ENCODE assay signal across 21 cellular contexts in genomic region chr19:46872967-46873366, GRCh38. TPM values are rescaled to one million over a fixed set of nuclear protein-coding genes. Genes with fewer than 3 reads are reported as not detected.
A peak's percentile ranks its signal among the peaks of the same experiment; 100 is the strongest.
DNase-seq lines count a peak whose midpoint lies in the region; ATAC-seq, FAIRE-seq and TF ChIP-seq lines count a peak whose summit lies in the region.
"Had no signal": no experiment of that assay in that cellular context is flagged by ENCODE, and none has a peak within 500 bp of the region (broad histone marks: within the 10 kb centered on the region; RNA-seq: fewer than 3 reads in every experiment).

No MANE protein-coding gene starts in this region.

- CTCF ChIA-PET in Caco-2 (lab: Charles Lee) = no interaction called here
- CTCF ChIA-PET in HepG2 (lab: Yijun Ruan, JAX; ENCODE audit: low intra/inter-chr PET ratio, low total read pairs) = no interaction called here

- in situ Hi-C loops in HepG2 (cut with HindIII; ENCODE audit: extremely low pct_ligation_motif_present, low pct_unique_long_range_greater_than_20kb) = no loop called here

- no peak for DNase-seq in Caco-2
- no peak for DNase-seq in SK-N-MC (ENCODE audit: low read depth, low spot score)
- DNase-seq in HepG2 (ENCODE audit: low spot score) = no peak
- DNase-seq in activated CD4-positive, CD25-positive, alpha-beta regulatory T cell (lab: John Stamatoyannopoulos, UW) = no peak
- no peak for DNase-seq in omental fat pad (ENCODE audit: low spot score)
- no peak for DNase-seq in stimulated activated CD8-positive, alpha-beta memory T cell treated with anti-CD3 and anti-CD28 coated beads, Interleukin-4, amount 100 ng/mL, for 48 hours
- DNase-seq: ACHN, AML-193, DMS 273 treated with DMSO at 0.1 percent for 48 hours, GDM1, Karpas-422, MM.1S, NCI-H1092, NCI-H1436 treated with DMSO at 0.1 percent for 48 hours, NCI-H2029, NCI-H345, NCI-H526 had no signal

- POLR2A ChIA-PET in Caco-2 (lab: Charles Lee) (no interaction called here), HepG2 (lab: Yijun Ruan, JAX) (no interaction called here)

- H3K27me3 ChIP-seq in Caco-2 (replicated peaks; ENCODE audit: control insufficient read depth, insufficient read depth, low read length) (no peaks in the 10 kb centered on the region), HepG2 (ENCODE audit: control insufficient read depth in 1 of 2, insufficient read depth in 2 of 2, low read length in 2 of 2) (no peaks in the 10 kb centered on the region), parathyroid adenoma (ENCODE audit: control insufficient read depth, insufficient read depth, low read length) (no peaks in the 10 kb centered on the region)
- H3K27me3 ChIP-seq: Peyer's patch had no signal

- no peaks in the 10 kb centered on the region for H3K9me3 Mint-ChIP-seq in Caco-2 (ENCODE audit: unreplicated experiment)

- WGBS in HepG2 (ENCODE audit: low lambda C conversion rate) = 73% methylated on average over 4 of the region's 4 CpGs

- H3K36me3 Mint-ChIP-seq in Caco-2 (ENCODE audit: insufficient read depth, unreplicated experiment) = peaks cover 41% of the 10 kb centered on the region

- H3K9me3 ChIP-seq in Caco-2 = no peaks in the 10 kb centered on the region
- H3K9me3 ChIP-seq in SK-N-MC (ENCODE audit: low read depth, low read length) = no peaks in the 10 kb centered on the region
- no peaks in the 10 kb centered on the region for H3K9me3 ChIP-seq in HepG2 (ENCODE audit: low read length)
- H3K9me3 ChIP-seq in parathyroid adenoma (ENCODE audit: control insufficient read depth, low read length) = no peaks in the 10 kb centered on the region
- H3K9me3 ChIP-seq: Peyer's patch had no signal

- peak overlapping the region; percentile 23 for H3K27ac Mint-ChIP-seq in Caco-2 (ENCODE audit: unreplicated experiment)

- H3K79me2 ChIP-seq in HepG2 (ENCODE audit: insufficient read depth, low read length) (peaks cover 81% of the 10 kb centered on the region), parathyroid adenoma (peaks cover 47% of the 10 kb centered on the region)

- H3K4me1 Mint-ChIP-seq in Caco-2 (ENCODE audit: low read depth, unreplicated experiment) = peaks cover 20% of the 10 kb centered on the region

- peaks cover 32% of the 10 kb centered on the region for H3K4me1 ChIP-seq in Caco-2
- H3K4me1 ChIP-seq in HepG2 (ENCODE audit: insufficient read depth, low read length) = peaks cover 64% of the 10 kb centered on the region
- H3K4me1 ChIP-seq in parathyroid adenoma = peaks cover 2% of the 10 kb centered on the region
- H3K4me1 ChIP-seq: Peyer's patch had no signal

- no peak for TF ChIP-seq POLR2A in HepG2 (IDR thresholded peaks at IDR 0.05; ENCODE audit: insufficient read depth in 1 of 2, low read depth in 2 of 2, low read length in 2 of 2)

- H2AFZ ChIP-seq in HepG2 (ENCODE audit: low read length) = no peak overlapping the region
- no peak overlapping the region for H2AFZ ChIP-seq in parathyroid adenoma

- BruUV-seq in Caco-2 (replicated peaks; lab: Mats Ljungman, UMichigan) = no TSS peak
- BruUV-seq in HepG2 (replicated peaks; lab: Mats Ljungman, UMichigan) = no TSS peak

- no peak for TF ChIP-seq RAD21 in HepG2 (CRISPR knock-in tag; IDR thresholded peaks at IDR 0.05)

- no peak overlapping the region for H3K9ac ChIP-seq in SK-N-MC (ENCODE audit: insufficient read length)
- H3K9ac ChIP-seq in HepG2 (ENCODE audit: insufficient read depth, low read depth, low read length) = no peak overlapping the region
- H3K9ac ChIP-seq in parathyroid adenoma = no peak overlapping the region

- H3K4me2 ChIP-seq in HepG2 (ENCODE audit: low read depth, low read length) = no peak overlapping the region
- no peak overlapping the region for H3K4me2 ChIP-seq in parathyroid adenoma (ENCODE audit: low read length)

- no peaks in the 10 kb centered on the region for H3K27me3 Mint-ChIP-seq in Caco-2 (ENCODE audit: insufficient read depth, unreplicated experiment)

- peaks cover 27% of the 10 kb centered on the region for H4K20me1 ChIP-seq in HepG2 (ENCODE audit: insufficient read depth, low read length)

- TF ChIP-seq EP300 in HepG2 (IDR thresholded peaks at IDR 0.05; ENCODE audit: low read depth in 2 of 2, low read length in 2 of 2) (no peak), HepG2 (CRISPR knock-in tag; IDR thresholded peaks at IDR 0.05; ENCODE audit: borderline replicate concordance) (no peak)

- TF ChIP-seq CTCF in Caco-2 (IDR thresholded peaks at IDR 0.05; ENCODE audit: insufficient read depth in 1 of 2, low read depth in 1 of 2, low read length in 1 of 2, severe bottlenecking in 1 of 2, unreplicated experiment in 1 of 2) (no peak), HepG2 (CRISPR knock-in tag; IDR thresholded peaks at IDR 0.05) (no peak), parathyroid adenoma (IDR thresholded peaks at IDR 0.05) (no peak), omental fat pad (IDR thresholded peaks at IDR 0.05) (no peak)

- no peak for FAIRE-seq in HepG2 (lab: Jason Lieb, UNC)
- FAIRE-seq: H54 had no signal

- no peak overlapping the region for H3K4me3 ChIP-seq in Caco-2 (ENCODE audit: low read depth, low read length)
- no peak overlapping the region for H3K4me3 ChIP-seq in SK-N-MC
- no peak overlapping the region for H3K4me3 ChIP-seq in HepG2 (replicated peaks in 1 of 3; ENCODE audit: insufficient read depth in 1 of 3, low read depth in 2 of 3, low read length in 3 of 3)
- no peak overlapping the region for H3K4me3 ChIP-seq in parathyroid adenoma (ENCODE audit: low read depth, low read length)
- H3K4me3 ChIP-seq: Peyer's patch had no signal

- H3K36me3 ChIP-seq in Caco-2 (ENCODE audit: control insufficient read depth, insufficient read depth, low read length) = no peaks in the 10 kb centered on the region
- H3K36me3 ChIP-seq in SK-N-MC (ENCODE audit: insufficient read depth, low read length) = peaks cover 6% of the 10 kb centered on the region
- peaks cover 2% of the 10 kb centered on the region in 2 experiments; a peak in 1 of 5 replicates for H3K36me3 ChIP-seq in HepG2 (replicated peaks in 1 of 2; ENCODE audit: control insufficient read depth in 1 of 2, insufficient read depth in 2 of 2, low read length in 2 of 2)
- no peaks in the 10 kb centered on the region for H3K36me3 ChIP-seq in parathyroid adenoma (ENCODE audit: control insufficient read depth, insufficient read depth, low read length)

- intact Hi-C loops in Caco-2 (cut with micrococcal nuclease; ENCODE audit: unreplicated experiment) = no loop called here
- intact Hi-C loops in HepG2 (cut with micrococcal nuclease; ENCODE audit: unreplicated experiment) = no loop called here

- no peak overlapping the region for H3K4me3 Mint-ChIP-seq in Caco-2 (ENCODE audit: unreplicated experiment)

- H3K27ac ChIP-seq in SK-N-MC (peak overlapping the region; percentile 50; the same call in 1 of the 2 replicates), HepG2 (ENCODE audit: extremely low read length, insufficient read depth, low read length) (peak overlapping the region; percentile 51), parathyroid adenoma (peak overlapping the region; percentile 21)
- H3K27ac ChIP-seq: Peyer's patch had no signal

- ATAC-seq in HepG2 = no peak
- no peak for ATAC-seq in omental fat pad (ENCODE audit: low FRiP score)
- ATAC-seq: Right ventricle myocardium inferior had no signal

RNA-seq across cellular contexts. Expression of gene ARHGAP35, which starts 12.2 kb away (rescaled TPM):
- 81.7 and 85.9 TPM in 2 replicates for total RNA-seq in Caco-2 (2022)
- total RNA-seq in HepG2 (2016; rRNA removed; fragmentation: Illumina TruSeq; extraction: Trizol) = 30.1 and 39.9 TPM in 2 replicates
- 7.4 and 8.7 TPM in 2 replicates for total RNA-seq in HepG2 (2016; cell fraction: cytosol; rRNA removed; fragmentation: Illumina TruSeq; extraction: Trizol; ENCODE audit: low read depth)
- 30.9 and 34.3 TPM in 2 replicates for total RNA-seq in HepG2 (2016; cell fraction: insoluble cytoplasmic fraction; rRNA removed; fragmentation: Illumina TruSeq; extraction: Trizol)
- 22.3 and 27.4 TPM in 2 replicates for total RNA-seq in HepG2 (2016; cell fraction: membrane; rRNA removed; fragmentation: Illumina TruSeq; extraction: Trizol)
- 30.0 and 36.8 TPM in 2 replicates for total RNA-seq in HepG2 (2016; cell fraction: nucleus; rRNA removed; fragmentation: Illumina TruSeq; extraction: Trizol)
- polyA plus RNA-seq in HepG2 (2011; rRNA removed) = 28.3 and 30.2 TPM in 2 replicates
- polyA plus RNA-seq in HepG2 (2011; cell fraction: cytosol; rRNA removed) = 19.6 and 22.6 TPM in 2 replicates
- polyA plus RNA-seq in HepG2 (2011; cell fraction: nucleus; rRNA removed) = 21.7 and 24.1 TPM in 2 replicates
- 33.6 and 34.8 TPM in 2 replicates for polyA plus RNA-seq in HepG2 (2012)
- polyA plus RNA-seq in HepG2 (2016; cell fraction: cytosol; fragmentation: Illumina TruSeq; extraction: Trizol; ENCODE audit: low read depth) = 1.4 and 1.7 TPM in 2 replicates
- polyA plus RNA-seq in HepG2 (2016; cell fraction: insoluble cytoplasmic fraction; fragmentation: Illumina TruSeq; extraction: Trizol; ENCODE audit: low read depth) = 17.7 and 24.1 TPM in 2 replicates
- polyA plus RNA-seq in HepG2 (2016; cell fraction: membrane; fragmentation: Illumina TruSeq; extraction: Trizol; ENCODE audit: low read depth) = 3.9 and 5.5 TPM in 2 replicates
- polyA plus RNA-seq in HepG2 (2016; cell fraction: nucleus; fragmentation: Illumina TruSeq; extraction: Trizol; ENCODE audit: insufficient read depth, low read depth) = 28.8 and 32.3 TPM in 2 replicates
- 33.9 and 80.3 TPM in 2 replicates for polyA minus RNA-seq in HepG2 (2011; rRNA and poly(A)+ RNA removed; ENCODE audit: low replicate concordance)
- polyA minus RNA-seq in HepG2 (2011; cell fraction: cytosol; rRNA and poly(A)+ RNA removed) = 28.8 and 37.8 TPM in 2 replicates
- 41.6 and 55.4 TPM in 2 replicates for polyA minus RNA-seq in HepG2 (2011; cell fraction: nucleus; rRNA and poly(A)+ RNA removed)
- 10 to 100 TPM; 30.1 to 45.2 (median 37.2) TPM for total RNA-seq in omental fat pad

RNA-seq across cellular contexts. Expression of gene AP2S1, which starts 22.3 kb away (rescaled TPM):
- total RNA-seq in Caco-2 (2022) = 211 and 234 TPM in 2 replicates
- total RNA-seq in HepG2 (2016; rRNA removed; fragmentation: Illumina TruSeq; extraction: Trizol) = 86.1 and 94.9 TPM in 2 replicates
- total RNA-seq in HepG2 (2016; cell fraction: cytosol; rRNA removed; fragmentation: Illumina TruSeq; extraction: Trizol; ENCODE audit: low read depth) = 77.4 and 107 TPM in 2 replicates
- total RNA-seq in HepG2 (2016; cell fraction: insoluble cytoplasmic fraction; rRNA removed; fragmentation: Illumina TruSeq; extraction: Trizol) = 86.7 and 87.8 TPM in 2 replicates
- 72.8 and 102 TPM in 2 replicates for total RNA-seq in HepG2 (2016; cell fraction: membrane; rRNA removed; fragmentation: Illumina TruSeq; extraction: Trizol)
- total RNA-seq in HepG2 (2016; cell fraction: nucleus; rRNA removed; fragmentation: Illumina TruSeq; extraction: Trizol) = 32.5 and 36.8 TPM in 2 replicates
- polyA plus RNA-seq in HepG2 (2011; rRNA removed) = 45.2 and 45.3 TPM in 2 replicates
- 60.1 and 80.0 TPM in 2 replicates for polyA plus RNA-seq in HepG2 (2011; cell fraction: cytosol; rRNA removed)
- 24.9 and 30.3 TPM in 2 replicates for polyA plus RNA-seq in HepG2 (2011; cell fraction: nucleus; rRNA removed)
- 32.6 and 51.2 TPM in 2 replicates for polyA plus RNA-seq in HepG2 (2012)
- 104 and 131 TPM in 2 replicates for polyA plus RNA-seq in HepG2 (2016; cell fraction: cytosol; fragmentation: Illumina TruSeq; extraction: Trizol; ENCODE audit: low read depth)
- 99.5 and 113 TPM in 2 replicates for polyA plus RNA-seq in HepG2 (2016; cell fraction: insoluble cytoplasmic fraction; fragmentation: Illumina TruSeq; extraction: Trizol; ENCODE audit: low read depth)
- polyA plus RNA-seq in HepG2 (2016; cell fraction: membrane; fragmentation: Illumina TruSeq; extraction: Trizol; ENCODE audit: low read depth) = 79.5 and 101 TPM in 2 replicates
- polyA plus RNA-seq in HepG2 (2016; cell fraction: nucleus; fragmentation: Illumina TruSeq; extraction: Trizol; ENCODE audit: insufficient read depth, low read depth) = 58.8 and 65.6 TPM in 2 replicates
- polyA minus RNA-seq in HepG2 (2011; rRNA and poly(A)+ RNA removed; ENCODE audit: low replicate concordance) = 39.3 and 98.7 TPM in 2 replicates
- 20.1 and 31.3 TPM in 2 replicates for polyA minus RNA-seq in HepG2 (2011; cell fraction: cytosol; rRNA and poly(A)+ RNA removed)
- polyA minus RNA-seq in HepG2 (2011; cell fraction: nucleus; rRNA and poly(A)+ RNA removed) = 8.5 and 11.1 TPM in 2 replicates
- 100 to 1,000 TPM in 3 of 4 donors, 10 to 100 TPM in 1; 96.6 to 166 (median 132) TPM for total RNA-seq in omental fat pad
